ENCODE assay signal across 24 cellular contexts in the genomic region with DNA sequence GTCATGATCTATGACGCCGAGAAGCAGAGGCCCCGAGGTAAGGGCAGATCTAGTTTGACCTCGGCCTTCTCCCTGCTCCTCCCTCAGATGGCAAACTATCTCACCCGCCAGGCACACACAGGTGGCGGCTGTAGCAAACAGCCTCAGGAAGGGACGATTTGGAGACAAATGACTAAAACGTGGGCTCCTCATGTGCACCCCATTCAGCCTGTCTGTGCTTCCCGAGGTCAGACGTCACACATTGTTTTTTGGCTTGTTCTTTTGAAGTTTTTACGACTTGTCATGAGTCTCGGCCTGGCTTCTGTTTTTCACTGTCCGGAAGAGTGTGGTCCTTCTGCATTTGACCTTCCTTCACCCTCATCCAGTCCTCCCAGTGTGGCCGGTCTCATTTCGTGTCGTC. TPM values are rescaled to one million over a fixed set of nuclear protein-coding genes. Genes with fewer than 3 reads are reported as not detected.
A peak's percentile ranks its signal among the peaks of the same experiment; 100 is the strongest.
DNase-seq lines count a peak whose midpoint lies in the region; ATAC-seq and TF ChIP-seq lines count a peak whose summit lies in the region.
"Had no signal": no experiment of that assay in that cellular context is flagged by ENCODE, and none has a peak within 500 bp of the region (broad histone marks: within the 10 kb centered on the region; RNA-seq: fewer than 3 reads in every experiment).

No MANE protein-coding gene starts in this region.

- no peak overlapping the region for H3K4me3 ChIP-seq in gastroesophageal sphincter
- H3K4me3 ChIP-seq: esophagus muscularis mucosa, spleen, stomach, tibial nerve had no signal

- no peak for TF ChIP-seq CTCF in gastroesophageal sphincter (IDR thresholded peaks at IDR 0.05)

- peaks cover 0 to 91% of the 10 kb centered on the region in 2 donors for H3K36me3 ChIP-seq in gastroesophageal sphincter

- peaks cover 0 to 22% (median 6%) of the 10 kb centered on the region in 3 donors for H3K4me1 ChIP-seq in gastroesophageal sphincter

- DNase-seq in DMS53 (lab: John Stamatoyannopoulos, UW) (peak; percentile 60), DMS53 treated with DMSO at 0.1 percent for 48 hours (lab: John Stamatoyannopoulos, UW; ENCODE audit: unreplicated experiment) (no peak)
- DNase-seq in stimulated activated naive CD8-positive, alpha-beta T cell treated with anti-CD3 and anti-CD28 coated beads, Interleukin-15, Interleukin-2, amounts not matched to agents 100 U/mL and 50 U/mL, for 24 hours: no peak
- DNase-seq: activated CD4-positive, alpha-beta T cell treated with anti-CD3 and anti-CD28 coated beads, Interleukin-2, amount 50 U/mL, for 4 hours; activated CD8-positive, alpha-beta memory T cell treated with anti-CD3 and anti-CD28 coated beads, Interleukin-2, amount 50 U/mL, for 4 hours; activated naive CD8-positive, alpha-beta T cell treated with anti-CD3 and anti-CD28 coated beads, Interleukin-2, amount 10 ng/mL, durations not matched to agents 7 days and 5 days; DMS79 treated with DMSO at 0.1 percent for 48 hours; effector CD8-positive, alpha-beta T cell; KBM-7; NCI-H146; occipital lobe; retina; RPMI8226; spleen; stimulated activated CD4-positive, alpha-beta T cell treated with anti-CD3 and anti-CD28 coated beads, Interleukin-4, amount 100 ng/mL, for 24 hours; stomach; T-helper 9 cell had no signal

- 73 to 83% methylated on average over 6 to 13 of the region's 16 CpGs for WGBS in gastroesophageal sphincter (ENCODE audit: low coverage in 1 of 2), 2 donors

- ATAC-seq in gastroesophageal sphincter (peak; percentile 26), HG03571 (IDR thresholded peaks at IDR 0.05; ENCODE audit: unreplicated experiment) (no peak), GM21526 (IDR thresholded peaks at IDR 0.05; ENCODE audit: low FRiP score, unreplicated experiment) (no peak)
- ATAC-seq in stimulated activated naive CD8-positive, alpha-beta T cell treated with anti-CD3 and anti-CD28 coated beads, Interleukin-15, Interleukin-2, amounts not matched to agents 100 U/mL and 50 U/mL, for 24 hours: peak; percentile 4
- ATAC-seq: HCT116, WTC11 had no signal

- H3K27ac ChIP-seq in gastroesophageal sphincter: no peak overlapping the region
- H3K27ac ChIP-seq: esophagus muscularis mucosa, stomach, tibial nerve had no signal

- no peak for TF ChIP-seq POLR2A in gastroesophageal sphincter (IDR thresholded peaks at IDR 0.05)

- no peaks in the 10 kb centered on the region for H3K9me3 ChIP-seq in gastroesophageal sphincter
- H3K9me3 ChIP-seq: esophagus muscularis mucosa, spleen, stomach, tibial nerve had no signal

- no peak for TF ChIP-seq EP300 in gastroesophageal sphincter (IDR thresholded peaks at IDR 0.05)

- no peaks in the 10 kb centered on the region for H3K27me3 ChIP-seq in gastroesophageal sphincter
- H3K27me3 ChIP-seq: esophagus muscularis mucosa, spleen, stomach, tibial nerve had no signal

RNA-seq across cellular contexts. Expression of a gene that starts 15.0 kb away (rescaled TPM):
- total RNA-seq in gastroesophageal sphincter: 10 to 100 TPM; 45.3 to 75.4 (median 64.0) TPM

RNA-seq across cellular contexts. Expression of a gene that starts 15.8 kb away (rescaled TPM):
- 1,000 to 10,000 TPM; 1,291 to 3,466 (median 2,344) TPM for total RNA-seq in gastroesophageal sphincter

RNA-seq across cellular contexts. Expression of a gene that starts 21.0 kb away (rescaled TPM):
- total RNA-seq in gastroesophageal sphincter: 10 to 100 TPM; 10.4 to 14.7 (median 10.9) TPM

RNA-seq across cellular contexts. Expression of a gene that starts 27.6 kb away (rescaled TPM):
- total RNA-seq in gastroesophageal sphincter: 1 to 10 TPM in 1 of 4 donors, under 1 TPM in 3; 0.02 to 1.2 (median 0.35) TPM

RNA-seq across cellular contexts. Expression of a gene that starts 38.7 kb away (rescaled TPM):
- 100 to 1,000 TPM in 1 of 4 donors, 10 to 100 TPM in 3; 77.7 to 106 (median 86.1) TPM for total RNA-seq in gastroesophageal sphincter

Comparison
In these comparisons a context has a peak if more than half of its experiments do, and no peak if none do; other contexts are left out.
1. ATAC-seq: peak in gastroesophageal sphincter (single experiment) and stimulated activated naive CD8-positive, alpha-beta T cell treated with anti-CD3 and anti-CD28 coated beads, Interleukin-15, Interleukin-2, amounts not matched to agents 100 U/mL and 50 U/mL, for 24 hours (single experiment); none in HG03571 (single experiment) and GM21526 (single experiment).